In the genomic region with DNA sequence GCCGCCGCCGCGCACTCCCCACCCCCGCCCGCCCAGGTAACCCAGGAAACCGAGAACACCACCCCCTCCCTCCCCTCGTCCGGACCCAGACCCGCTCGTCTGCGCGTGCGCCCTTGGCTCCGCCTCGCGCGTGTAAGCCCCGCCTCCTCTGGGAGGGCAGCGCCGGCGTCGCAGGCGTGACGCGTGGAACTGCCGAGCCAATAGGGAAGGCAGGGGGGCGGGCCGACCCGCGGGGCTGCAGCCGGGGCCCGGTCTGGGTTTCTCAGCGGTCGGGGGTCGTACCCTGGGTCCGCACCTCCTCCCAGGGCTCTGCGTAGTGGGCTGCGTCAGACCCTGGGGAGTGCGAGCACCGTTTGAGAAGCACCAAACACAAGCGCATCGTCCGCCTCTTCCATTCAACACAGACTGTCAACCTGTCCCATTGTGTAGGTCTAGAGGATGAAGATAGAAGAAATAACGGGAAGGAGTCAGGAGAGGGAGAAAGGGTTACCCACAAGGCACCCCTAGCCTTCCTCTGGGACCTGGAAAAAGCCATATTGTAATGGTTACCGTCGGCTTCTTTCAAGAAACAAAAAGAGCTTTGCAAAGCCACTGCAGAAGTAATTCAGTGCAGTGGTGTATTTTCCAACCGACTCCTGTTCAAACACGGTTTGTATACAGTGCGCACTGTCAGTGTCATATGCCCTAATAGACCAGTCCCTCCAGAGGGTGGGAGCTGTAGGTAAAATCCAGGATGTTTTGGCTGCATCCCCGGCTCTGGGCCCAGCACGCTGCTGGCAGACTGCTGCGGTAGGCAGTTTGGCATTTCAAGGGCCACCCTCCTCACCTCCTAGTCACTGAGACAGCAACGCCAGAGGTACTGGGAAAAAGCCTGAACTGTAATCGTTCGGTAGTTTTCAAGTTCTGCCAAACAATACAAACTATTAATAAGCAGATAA, we compare ENCODE assay signal across 1 cellular context.
TF ChIP-seq lines count a peak whose summit lies in the region.

No MANE protein-coding gene starts in this region.

TF ChIP-seq in HEK293, 187 proteins besides CTCF, POLR2A, EP300 and RAD21 (continued from another document and continues in another):
- TF ChIP-seq, protein P1, sequence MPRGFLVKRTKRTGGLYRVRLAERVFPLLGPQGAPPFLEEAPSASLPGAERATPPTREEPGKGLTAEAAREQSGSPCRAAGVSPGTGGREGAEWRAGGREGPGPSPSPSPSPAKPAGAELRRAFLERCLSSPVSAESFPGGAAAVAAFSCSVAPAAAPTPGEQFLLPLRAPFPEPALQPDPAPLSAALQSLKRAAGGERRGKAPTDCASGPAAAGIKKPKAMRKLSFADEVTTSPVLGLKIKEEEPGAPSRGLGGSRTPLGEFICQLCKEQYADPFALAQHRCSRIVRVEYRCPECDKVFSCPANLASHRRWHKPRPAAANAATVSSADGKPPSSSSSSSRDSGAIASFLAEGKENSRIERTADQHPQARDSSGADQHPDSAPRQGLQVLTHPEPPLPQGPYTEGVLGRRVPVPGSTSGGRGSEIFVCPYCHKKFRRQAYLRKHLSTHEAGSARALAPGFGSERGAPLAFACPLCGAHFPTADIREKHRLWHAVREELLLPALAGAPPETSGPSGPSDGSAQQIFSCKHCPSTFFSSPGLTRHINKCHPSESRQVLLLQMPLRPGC (tag by site-specific recombination; IDR thresholded peaks at IDR 0.05): 0 out of 2 replicates have a peak, but pooled peaks have one; percentile 27
- TF ChIP-seq IKZF3 (tag by site-specific recombination; IDR thresholded peaks at IDR 0.05) (peak; percentile 83), ZNF501 (tag by site-specific recombination; IDR thresholded peaks at IDR 0.05) (peak; percentile 98), KLF16 (tag by site-specific recombination; IDR thresholded peaks at IDR 0.05) (0 out of 2 replicates have a peak, but pooled peaks have one; percentile 55), OVOL3 (tag by site-specific recombination; IDR thresholded peaks at IDR 0.05) (peak; percentile 63; the same call in 1 of the 2 replicates), SP2 (tag by site-specific recombination; IDR thresholded peaks at IDR 0.05) (peak; percentile 98), BCL11B (tag by site-specific recombination; IDR thresholded peaks at IDR 0.05; ENCODE audit: low read depth) (peak; percentile 77; the same call in 1 of the 2 replicates), GLIS1 (tag by site-specific recombination; IDR thresholded peaks at IDR 0.05) (peak; percentile 31), SP7 (tag by site-specific recombination; IDR thresholded peaks at IDR 0.05) (peak; percentile 86), ZNF785 (tag by site-specific recombination; IDR thresholded peaks at IDR 0.05) (0 out of 2 replicates have a peak, but pooled peaks have one; percentile 54), KLF10 (tag by site-specific recombination; IDR thresholded peaks at IDR 0.05) (peak; percentile 14; the same call in 1 of the 2 replicates), ZNF701 (tag by site-specific recombination; IDR thresholded peaks at IDR 0.05) (no peak), ZNF561 (tag by site-specific recombination; IDR thresholded peaks at IDR 0.05; ENCODE audit: borderline replicate concordance) (peak; percentile 98), ZNF2 (tag by site-specific recombination; IDR thresholded peaks at IDR 0.05) (peak; percentile 85), ZNF776 (tag by site-specific recombination; IDR thresholded peaks at IDR 0.05; ENCODE audit: borderline replicate concordance) (no peak), SP3 (tag by site-specific recombination; IDR thresholded peaks at IDR 0.05) (peak; percentile 94), ZNF341 (tag by site-specific recombination; IDR thresholded peaks at IDR 0.05; ENCODE audit: low read depth) (peak; percentile 30; the same call in 1 of the 2 replicates), ZBTB20 (tag by site-specific recombination; IDR thresholded peaks at IDR 0.05) (peak; percentile 97), ZNF658 (tag by site-specific recombination; IDR thresholded peaks at IDR 0.05) (no peak), ZNF324 (tag by site-specific recombination; IDR thresholded peaks at IDR 0.05) (peak; percentile 85), ZNF19 (tag by site-specific recombination; IDR thresholded peaks at IDR 0.05; ENCODE audit: low read depth) (no peak), ZNF335 (tag by site-specific recombination; conservative IDR thresholded peaks at IDR 0.05) (peak; percentile 93), ZBTB7A (tag by site-specific recombination; IDR thresholded peaks at IDR 0.05; ENCODE audit: low read depth) (peak; percentile 82), ZNF416 (tag by site-specific recombination; IDR thresholded peaks at IDR 0.05) (no peak), MZF1 (tag by site-specific recombination; IDR thresholded peaks at IDR 0.05; ENCODE audit: borderline replicate concordance) (0 out of 2 replicates have a peak, but pooled peaks have one; percentile 39)
- TF ChIP-seq, protein P2, sequence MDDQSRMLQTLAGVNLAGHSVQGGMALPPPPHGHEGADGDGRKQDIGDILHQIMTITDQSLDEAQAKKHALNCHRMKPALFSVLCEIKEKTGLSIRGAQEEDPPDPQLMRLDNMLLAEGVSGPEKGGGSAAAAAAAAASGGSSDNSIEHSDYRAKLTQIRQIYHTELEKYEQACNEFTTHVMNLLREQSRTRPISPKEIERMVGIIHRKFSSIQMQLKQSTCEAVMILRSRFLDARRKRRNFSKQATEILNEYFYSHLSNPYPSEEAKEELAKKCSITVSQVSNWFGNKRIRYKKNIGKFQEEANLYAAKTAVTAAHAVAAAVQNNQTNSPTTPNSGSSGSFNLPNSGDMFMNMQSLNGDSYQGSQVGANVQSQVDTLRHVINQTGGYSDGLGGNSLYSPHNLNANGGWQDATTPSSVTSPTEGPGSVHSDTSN (CRISPR knock-in tag; IDR thresholded peaks at IDR 0.05): 0 out of 2 replicates have a peak, but pooled peaks have one; percentile 23
- TF ChIP-seq, protein P3, sequence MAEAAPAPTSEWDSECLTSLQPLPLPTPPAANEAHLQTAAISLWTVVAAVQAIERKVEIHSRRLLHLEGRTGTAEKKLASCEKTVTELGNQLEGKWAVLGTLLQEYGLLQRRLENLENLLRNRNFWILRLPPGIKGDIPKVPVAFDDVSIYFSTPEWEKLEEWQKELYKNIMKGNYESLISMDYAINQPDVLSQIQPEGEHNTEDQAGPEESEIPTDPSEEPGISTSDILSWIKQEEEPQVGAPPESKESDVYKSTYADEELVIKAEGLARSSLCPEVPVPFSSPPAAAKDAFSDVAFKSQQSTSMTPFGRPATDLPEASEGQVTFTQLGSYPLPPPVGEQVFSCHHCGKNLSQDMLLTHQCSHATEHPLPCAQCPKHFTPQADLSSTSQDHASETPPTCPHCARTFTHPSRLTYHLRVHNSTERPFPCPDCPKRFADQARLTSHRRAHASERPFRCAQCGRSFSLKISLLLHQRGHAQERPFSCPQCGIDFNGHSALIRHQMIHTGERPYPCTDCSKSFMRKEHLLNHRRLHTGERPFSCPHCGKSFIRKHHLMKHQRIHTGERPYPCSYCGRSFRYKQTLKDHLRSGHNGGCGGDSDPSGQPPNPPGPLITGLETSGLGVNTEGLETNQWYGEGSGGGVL (tag by site-specific recombination; IDR thresholded peaks at IDR 0.05): peak; percentile 6; the same call in 1 of the 2 replicates
- TF ChIP-seq, protein P4, sequence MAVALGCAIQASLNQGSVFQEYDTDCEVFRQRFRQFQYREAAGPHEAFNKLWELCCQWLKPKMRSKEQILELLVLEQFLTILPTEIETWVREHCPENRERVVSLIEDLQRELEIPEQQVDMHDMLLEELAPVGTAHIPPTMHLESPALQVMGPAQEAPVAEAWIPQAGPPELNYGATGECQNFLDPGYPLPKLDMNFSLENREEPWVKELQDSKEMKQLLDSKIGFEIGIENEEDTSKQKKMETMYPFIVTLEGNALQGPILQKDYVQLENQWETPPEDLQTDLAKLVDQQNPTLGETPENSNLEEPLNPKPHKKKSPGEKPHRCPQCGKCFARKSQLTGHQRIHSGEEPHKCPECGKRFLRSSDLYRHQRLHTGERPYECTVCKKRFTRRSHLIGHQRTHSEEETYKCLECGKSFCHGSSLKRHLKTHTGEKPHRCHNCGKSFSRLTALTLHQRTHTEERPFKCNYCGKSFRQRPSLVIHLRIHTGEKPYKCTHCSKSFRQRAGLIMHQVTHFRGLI (tag by site-specific recombination; IDR thresholded peaks at IDR 0.05): peak; percentile 40; the same call in 1 of the 2 replicates
- TF ChIP-seq, protein P5, sequence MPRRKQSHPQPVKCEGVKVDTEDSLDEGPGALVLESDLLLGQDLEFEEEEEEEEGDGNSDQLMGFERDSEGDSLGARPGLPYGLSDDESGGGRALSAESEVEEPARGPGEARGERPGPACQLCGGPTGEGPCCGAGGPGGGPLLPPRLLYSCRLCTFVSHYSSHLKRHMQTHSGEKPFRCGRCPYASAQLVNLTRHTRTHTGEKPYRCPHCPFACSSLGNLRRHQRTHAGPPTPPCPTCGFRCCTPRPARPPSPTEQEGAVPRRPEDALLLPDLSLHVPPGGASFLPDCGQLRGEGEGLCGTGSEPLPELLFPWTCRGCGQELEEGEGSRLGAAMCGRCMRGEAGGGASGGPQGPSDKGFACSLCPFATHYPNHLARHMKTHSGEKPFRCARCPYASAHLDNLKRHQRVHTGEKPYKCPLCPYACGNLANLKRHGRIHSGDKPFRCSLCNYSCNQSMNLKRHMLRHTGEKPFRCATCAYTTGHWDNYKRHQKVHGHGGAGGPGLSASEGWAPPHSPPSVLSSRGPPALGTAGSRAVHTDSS (tag by site-specific recombination; IDR thresholded peaks at IDR 0.05): peak; percentile 65
- TF ChIP-seq, protein P6, sequence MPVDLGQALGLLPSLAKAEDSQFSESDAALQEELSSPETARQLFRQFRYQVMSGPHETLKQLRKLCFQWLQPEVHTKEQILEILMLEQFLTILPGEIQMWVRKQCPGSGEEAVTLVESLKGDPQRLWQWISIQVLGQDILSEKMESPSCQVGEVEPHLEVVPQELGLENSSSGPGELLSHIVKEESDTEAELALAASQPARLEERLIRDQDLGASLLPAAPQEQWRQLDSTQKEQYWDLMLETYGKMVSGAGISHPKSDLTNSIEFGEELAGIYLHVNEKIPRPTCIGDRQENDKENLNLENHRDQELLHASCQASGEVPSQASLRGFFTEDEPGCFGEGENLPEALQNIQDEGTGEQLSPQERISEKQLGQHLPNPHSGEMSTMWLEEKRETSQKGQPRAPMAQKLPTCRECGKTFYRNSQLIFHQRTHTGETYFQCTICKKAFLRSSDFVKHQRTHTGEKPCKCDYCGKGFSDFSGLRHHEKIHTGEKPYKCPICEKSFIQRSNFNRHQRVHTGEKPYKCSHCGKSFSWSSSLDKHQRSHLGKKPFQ (tag by site-specific recombination; IDR thresholded peaks at IDR 0.05): no peak
- TF ChIP-seq, protein P7, sequence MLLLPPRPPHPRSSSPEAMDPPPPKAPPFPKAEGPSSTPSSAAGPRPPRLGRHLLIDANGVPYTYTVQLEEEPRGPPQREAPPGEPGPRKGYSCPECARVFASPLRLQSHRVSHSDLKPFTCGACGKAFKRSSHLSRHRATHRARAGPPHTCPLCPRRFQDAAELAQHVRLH (tag by site-specific recombination; IDR thresholded peaks at IDR 0.05): peak; percentile 84
- TF ChIP-seq, protein P8, sequence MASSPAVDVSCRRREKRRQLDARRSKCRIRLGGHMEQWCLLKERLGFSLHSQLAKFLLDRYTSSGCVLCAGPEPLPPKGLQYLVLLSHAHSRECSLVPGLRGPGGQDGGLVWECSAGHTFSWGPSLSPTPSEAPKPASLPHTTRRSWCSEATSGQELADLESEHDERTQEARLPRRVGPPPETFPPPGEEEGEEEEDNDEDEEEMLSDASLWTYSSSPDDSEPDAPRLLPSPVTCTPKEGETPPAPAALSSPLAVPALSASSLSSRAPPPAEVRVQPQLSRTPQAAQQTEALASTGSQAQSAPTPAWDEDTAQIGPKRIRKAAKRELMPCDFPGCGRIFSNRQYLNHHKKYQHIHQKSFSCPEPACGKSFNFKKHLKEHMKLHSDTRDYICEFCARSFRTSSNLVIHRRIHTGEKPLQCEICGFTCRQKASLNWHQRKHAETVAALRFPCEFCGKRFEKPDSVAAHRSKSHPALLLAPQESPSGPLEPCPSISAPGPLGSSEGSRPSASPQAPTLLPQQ (tag by site-specific recombination; IDR thresholded peaks at IDR 0.05): peak; percentile 81
- TF ChIP-seq, protein P9, sequence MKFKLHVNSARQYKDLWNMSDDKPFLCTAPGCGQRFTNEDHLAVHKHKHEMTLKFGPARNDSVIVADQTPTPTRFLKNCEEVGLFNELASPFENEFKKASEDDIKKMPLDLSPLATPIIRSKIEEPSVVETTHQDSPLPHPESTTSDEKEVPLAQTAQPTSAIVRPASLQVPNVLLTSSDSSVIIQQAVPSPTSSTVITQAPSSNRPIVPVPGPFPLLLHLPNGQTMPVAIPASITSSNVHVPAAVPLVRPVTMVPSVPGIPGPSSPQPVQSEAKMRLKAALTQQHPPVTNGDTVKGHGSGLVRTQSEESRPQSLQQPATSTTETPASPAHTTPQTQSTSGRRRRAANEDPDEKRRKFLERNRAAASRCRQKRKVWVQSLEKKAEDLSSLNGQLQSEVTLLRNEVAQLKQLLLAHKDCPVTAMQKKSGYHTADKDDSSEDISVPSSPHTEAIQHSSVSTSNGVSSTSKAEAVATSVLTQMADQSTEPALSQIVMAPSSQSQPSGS (tag by site-specific recombination; IDR thresholded peaks at IDR 0.05; ENCODE audit: low read depth): no peak
- TF ChIP-seq, protein P10, sequence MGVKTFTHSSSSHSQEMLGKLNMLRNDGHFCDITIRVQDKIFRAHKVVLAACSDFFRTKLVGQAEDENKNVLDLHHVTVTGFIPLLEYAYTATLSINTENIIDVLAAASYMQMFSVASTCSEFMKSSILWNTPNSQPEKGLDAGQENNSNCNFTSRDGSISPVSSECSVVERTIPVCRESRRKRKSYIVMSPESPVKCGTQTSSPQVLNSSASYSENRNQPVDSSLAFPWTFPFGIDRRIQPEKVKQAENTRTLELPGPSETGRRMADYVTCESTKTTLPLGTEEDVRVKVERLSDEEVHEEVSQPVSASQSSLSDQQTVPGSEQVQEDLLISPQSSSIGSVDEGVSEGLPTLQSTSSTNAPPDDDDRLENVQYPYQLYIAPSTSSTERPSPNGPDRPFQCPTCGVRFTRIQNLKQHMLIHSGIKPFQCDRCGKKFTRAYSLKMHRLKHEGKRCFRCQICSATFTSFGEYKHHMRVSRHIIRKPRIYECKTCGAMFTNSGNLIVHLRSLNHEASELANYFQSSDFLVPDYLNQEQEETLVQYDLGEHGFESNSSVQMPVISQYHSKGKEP (tag by site-specific recombination; IDR thresholded peaks at IDR 0.05): 0 out of 2 replicates have a peak, but pooled peaks have one; percentile 15
- TF ChIP-seq, protein P11, sequence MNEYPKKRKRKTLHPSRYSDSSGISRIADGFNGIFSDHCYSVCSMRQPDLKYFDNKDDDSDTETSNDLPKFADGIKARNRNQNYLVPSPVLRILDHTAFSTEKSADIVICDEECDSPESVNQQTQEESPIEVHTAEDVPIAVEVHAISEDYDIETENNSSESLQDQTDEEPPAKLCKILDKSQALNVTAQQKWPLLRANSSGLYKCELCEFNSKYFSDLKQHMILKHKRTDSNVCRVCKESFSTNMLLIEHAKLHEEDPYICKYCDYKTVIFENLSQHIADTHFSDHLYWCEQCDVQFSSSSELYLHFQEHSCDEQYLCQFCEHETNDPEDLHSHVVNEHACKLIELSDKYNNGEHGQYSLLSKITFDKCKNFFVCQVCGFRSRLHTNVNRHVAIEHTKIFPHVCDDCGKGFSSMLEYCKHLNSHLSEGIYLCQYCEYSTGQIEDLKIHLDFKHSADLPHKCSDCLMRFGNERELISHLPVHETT (tag by site-specific recombination; IDR thresholded peaks at IDR 0.05): peak; percentile 31; the same call in 1 of the 2 replicates
- TF ChIP-seq, protein P12, sequence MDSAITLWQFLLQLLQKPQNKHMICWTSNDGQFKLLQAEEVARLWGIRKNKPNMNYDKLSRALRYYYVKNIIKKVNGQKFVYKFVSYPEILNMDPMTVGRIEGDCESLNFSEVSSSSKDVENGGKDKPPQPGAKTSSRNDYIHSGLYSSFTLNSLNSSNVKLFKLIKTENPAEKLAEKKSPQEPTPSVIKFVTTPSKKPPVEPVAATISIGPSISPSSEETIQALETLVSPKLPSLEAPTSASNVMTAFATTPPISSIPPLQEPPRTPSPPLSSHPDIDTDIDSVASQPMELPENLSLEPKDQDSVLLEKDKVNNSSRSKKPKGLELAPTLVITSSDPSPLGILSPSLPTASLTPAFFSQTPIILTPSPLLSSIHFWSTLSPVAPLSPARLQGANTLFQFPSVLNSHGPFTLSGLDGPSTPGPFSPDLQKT (IDR thresholded peaks at IDR 0.05; ENCODE audit: borderline replicate concordance, low read depth, low read length): no peak
